1 cellular context compared by ENCODE assay signal in the genomic region with DNA sequence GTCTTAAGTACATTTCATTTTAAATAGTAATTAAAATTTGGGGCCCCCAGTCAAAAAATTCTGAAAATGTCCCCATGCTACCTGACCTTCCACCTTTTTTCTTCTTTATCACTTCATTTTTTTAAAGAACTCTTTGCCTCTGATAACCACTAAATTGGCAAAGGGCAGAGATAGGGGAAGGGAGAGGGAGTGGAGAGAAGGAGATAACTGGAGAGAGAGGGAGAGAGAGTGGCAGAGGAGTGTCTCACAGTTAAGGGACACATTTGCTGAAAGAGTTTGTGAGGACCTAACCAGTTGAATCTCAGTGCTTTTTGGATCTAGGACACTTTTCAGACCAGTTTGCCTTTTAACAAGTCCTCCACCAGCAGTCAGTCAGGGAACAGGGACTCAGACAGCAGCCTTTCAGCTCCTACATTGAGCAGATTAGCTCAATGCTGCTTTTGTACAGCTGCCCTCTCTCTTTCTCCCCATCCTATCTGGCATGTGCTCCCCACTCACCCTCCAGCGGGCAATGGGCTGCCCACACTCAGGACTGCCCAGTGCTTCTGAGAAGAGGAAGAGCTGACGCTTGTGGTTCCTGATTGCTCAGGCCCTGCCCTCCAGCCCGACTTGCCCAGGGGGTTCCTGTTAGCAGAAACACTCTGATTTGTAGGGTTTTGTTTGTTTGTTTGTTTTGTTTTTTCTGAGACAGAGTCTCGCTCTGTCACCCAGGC.
TF ChIP-seq lines count a peak whose summit lies in the region.

No MANE protein-coding gene starts in this region.

TF ChIP-seq in K562, 482 proteins besides CTCF, POLR2A, EP300 and RAD21 (continued from another document):
- TF ChIP-seq JUND (IDR thresholded peaks at IDR 0.05; ENCODE audit: borderline replicate concordance, low read depth, low read length), result no peak
- TF ChIP-seq JUND (tag; IDR thresholded peaks at IDR 0.05; ENCODE audit: borderline replicate concordance, low read depth, low read length), result no peak; the same call in 2 of the 3 replicates
- no peak for TF ChIP-seq KAT8 (IDR thresholded peaks at IDR 0.05; ENCODE audit: low read depth)
- TF ChIP-seq EZH2 (IDR thresholded peaks at IDR 0.05; ENCODE audit: borderline replicate concordance, low read depth, low read length), result no peak
- TF ChIP-seq, protein P1, sequence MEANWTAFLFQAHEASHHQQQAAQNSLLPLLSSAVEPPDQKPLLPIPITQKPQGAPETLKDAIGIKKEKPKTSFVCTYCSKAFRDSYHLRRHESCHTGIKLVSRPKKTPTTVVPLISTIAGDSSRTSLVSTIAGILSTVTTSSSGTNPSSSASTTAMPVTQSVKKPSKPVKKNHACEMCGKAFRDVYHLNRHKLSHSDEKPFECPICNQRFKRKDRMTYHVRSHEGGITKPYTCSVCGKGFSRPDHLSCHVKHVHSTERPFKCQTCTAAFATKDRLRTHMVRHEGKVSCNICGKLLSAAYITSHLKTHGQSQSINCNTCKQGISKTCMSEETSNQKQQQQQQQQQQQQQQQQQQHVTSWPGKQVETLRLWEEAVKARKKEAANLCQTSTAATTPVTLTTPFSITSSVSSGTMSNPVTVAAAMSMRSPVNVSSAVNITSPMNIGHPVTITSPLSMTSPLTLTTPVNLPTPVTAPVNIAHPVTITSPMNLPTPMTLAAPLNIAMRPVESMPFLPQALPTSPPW (CRISPR knock-in tag; IDR thresholded peaks at IDR 0.05), result 0 out of 2 replicates have a peak, but pooled peaks have one; percentile 17
- TF ChIP-seq POU5F1 (IDR thresholded peaks at IDR 0.05; ENCODE audit: borderline replicate concordance, low read depth, low read length, partially characterized antibody), result no peak
- TF ChIP-seq ZNF780A (CRISPR knock-in tag; IDR thresholded peaks at IDR 0.05), result no peak
- TF ChIP-seq, protein P2, sequence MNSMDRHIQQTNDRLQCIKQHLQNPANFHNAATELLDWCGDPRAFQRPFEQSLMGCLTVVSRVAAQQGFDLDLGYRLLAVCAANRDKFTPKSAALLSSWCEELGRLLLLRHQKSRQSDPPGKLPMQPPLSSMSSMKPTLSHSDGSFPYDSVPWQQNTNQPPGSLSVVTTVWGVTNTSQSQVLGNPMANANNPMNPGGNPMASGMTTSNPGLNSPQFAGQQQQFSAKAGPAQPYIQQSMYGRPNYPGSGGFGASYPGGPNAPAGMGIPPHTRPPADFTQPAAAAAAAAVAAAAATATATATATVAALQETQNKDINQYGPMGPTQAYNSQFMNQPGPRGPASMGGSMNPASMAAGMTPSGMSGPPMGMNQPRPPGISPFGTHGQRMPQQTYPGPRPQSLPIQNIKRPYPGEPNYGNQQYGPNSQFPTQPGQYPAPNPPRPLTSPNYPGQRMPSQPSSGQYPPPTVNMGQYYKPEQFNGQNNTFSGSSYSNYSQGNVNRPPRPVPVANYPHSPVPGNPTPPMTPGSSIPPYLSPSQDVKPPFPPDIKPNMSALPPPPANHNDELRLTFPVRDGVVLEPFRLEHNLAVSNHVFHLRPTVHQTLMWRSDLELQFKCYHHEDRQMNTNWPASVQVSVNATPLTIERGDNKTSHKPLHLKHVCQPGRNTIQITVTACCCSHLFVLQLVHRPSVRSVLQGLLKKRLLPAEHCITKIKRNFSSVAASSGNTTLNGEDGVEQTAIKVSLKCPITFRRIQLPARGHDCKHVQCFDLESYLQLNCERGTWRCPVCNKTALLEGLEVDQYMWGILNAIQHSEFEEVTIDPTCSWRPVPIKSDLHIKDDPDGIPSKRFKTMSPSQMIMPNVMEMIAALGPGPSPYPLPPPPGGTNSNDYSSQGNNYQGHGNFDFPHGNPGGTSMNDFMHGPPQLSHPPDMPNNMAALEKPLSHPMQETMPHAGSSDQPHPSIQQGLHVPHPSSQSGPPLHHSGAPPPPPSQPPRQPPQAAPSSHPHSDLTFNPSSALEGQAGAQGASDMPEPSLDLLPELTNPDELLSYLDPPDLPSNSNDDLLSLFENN (IDR thresholded peaks at IDR 0.05; ENCODE audit: low read depth in 2 of 2, low read length in 2 of 2), result no peak
- TF ChIP-seq HNRNPL (IDR thresholded peaks at IDR 0.05; ENCODE audit: low read depth, low read length), result 0 out of 2 replicates have a peak, but pooled peaks have one; percentile 38
- TF ChIP-seq, protein P3, sequence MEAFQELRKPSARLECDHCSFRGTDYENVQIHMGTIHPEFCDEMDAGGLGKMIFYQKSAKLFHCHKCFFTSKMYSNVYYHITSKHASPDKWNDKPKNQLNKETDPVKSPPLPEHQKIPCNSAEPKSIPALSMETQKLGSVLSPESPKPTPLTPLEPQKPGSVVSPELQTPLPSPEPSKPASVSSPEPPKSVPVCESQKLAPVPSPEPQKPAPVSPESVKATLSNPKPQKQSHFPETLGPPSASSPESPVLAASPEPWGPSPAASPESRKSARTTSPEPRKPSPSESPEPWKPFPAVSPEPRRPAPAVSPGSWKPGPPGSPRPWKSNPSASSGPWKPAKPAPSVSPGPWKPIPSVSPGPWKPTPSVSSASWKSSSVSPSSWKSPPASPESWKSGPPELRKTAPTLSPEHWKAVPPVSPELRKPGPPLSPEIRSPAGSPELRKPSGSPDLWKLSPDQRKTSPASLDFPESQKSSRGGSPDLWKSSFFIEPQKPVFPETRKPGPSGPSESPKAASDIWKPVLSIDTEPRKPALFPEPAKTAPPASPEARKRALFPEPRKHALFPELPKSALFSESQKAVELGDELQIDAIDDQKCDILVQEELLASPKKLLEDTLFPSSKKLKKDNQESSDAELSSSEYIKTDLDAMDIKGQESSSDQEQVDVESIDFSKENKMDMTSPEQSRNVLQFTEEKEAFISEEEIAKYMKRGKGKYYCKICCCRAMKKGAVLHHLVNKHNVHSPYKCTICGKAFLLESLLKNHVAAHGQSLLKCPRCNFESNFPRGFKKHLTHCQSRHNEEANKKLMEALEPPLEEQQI (IDR thresholded peaks at IDR 0.05), result no peak
- TF ChIP-seq, protein P4, sequence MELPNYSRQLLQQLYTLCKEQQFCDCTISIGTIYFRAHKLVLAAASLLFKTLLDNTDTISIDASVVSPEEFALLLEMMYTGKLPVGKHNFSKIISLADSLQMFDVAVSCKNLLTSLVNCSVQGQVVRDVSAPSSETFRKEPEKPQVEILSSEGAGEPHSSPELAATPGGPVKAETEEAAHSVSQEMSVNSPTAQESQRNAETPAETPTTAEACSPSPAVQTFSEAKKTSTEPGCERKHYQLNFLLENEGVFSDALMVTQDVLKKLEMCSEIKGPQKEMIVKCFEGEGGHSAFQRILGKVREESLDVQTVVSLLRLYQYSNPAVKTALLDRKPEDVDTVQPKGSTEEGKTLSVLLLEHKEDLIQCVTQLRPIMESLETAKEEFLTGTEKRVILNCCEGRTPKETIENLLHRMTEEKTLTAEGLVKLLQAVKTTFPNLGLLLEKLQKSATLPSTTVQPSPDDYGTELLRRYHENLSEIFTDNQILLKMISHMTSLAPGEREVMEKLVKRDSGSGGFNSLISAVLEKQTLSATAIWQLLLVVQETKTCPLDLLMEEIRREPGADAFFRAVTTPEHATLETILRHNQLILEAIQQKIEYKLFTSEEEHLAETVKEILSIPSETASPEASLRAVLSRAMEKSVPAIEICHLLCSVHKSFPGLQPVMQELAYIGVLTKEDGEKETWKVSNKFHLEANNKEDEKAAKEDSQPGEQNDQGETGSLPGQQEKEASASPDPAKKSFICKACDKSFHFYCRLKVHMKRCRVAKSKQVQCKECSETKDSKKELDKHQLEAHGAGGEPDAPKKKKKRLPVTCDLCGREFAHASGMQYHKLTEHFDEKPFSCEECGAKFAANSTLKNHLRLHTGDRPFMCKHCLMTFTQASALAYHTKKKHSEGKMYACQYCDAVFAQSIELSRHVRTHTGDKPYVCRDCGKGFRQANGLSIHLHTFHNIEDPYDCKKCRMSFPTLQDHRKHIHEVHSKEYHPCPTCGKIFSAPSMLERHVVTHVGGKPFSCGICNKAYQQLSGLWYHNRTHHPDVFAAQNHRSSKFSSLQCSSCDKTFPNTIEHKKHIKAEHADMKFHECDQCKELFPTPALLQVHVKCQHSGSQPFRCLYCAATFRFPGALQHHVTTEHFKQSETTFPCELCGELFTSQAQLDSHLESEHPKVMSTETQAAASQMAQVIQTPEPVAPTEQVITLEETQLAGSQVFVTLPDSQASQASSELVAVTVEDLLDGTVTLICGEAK (IDR thresholded peaks at IDR 0.05), result no peak
- TF ChIP-seq, protein P4 (CRISPR knock-in tag; IDR thresholded peaks at IDR 0.05), result no peak
- no peak for TF ChIP-seq POLR2G (IDR thresholded peaks at IDR 0.05; ENCODE audit: low read depth, low read length)
- TF ChIP-seq DPF2 (IDR thresholded peaks at IDR 0.05), result peak; percentile 68; the same call in 1 of the 2 replicates
- peak; percentile 45; the same call in 1 of the 2 replicates for TF ChIP-seq TEAD4 (IDR thresholded peaks at IDR 0.05; ENCODE audit: low read length)
- no peak for TF ChIP-seq TEAD4 (CRISPR knock-in tag; IDR thresholded peaks at IDR 0.05; ENCODE audit: borderline replicate concordance)
- TF ChIP-seq, protein P5, sequence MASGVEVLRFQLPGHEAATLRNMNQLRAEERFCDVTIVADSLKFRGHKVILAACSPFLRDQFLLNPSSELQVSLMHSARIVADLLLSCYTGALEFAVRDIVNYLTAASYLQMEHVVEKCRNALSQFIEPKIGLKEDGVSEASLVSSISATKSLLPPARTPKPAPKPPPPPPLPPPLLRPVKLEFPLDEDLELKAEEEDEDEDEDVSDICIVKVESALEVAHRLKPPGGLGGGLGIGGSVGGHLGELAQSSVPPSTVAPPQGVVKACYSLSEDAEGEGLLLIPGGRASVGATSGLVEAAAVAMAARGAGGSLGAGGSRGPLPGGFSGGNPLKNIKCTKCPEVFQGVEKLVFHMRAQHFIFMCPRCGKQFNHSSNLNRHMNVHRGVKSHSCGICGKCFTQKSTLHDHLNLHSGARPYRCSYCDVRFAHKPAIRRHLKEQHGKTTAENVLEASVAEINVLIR (CRISPR knock-in tag; IDR thresholded peaks at IDR 0.05), result no peak
- no peak for TF ChIP-seq FUS (optimal IDR thresholded peaks at IDR 0.05; ENCODE audit: low read depth, low read length)
- TF ChIP-seq, protein P6, sequence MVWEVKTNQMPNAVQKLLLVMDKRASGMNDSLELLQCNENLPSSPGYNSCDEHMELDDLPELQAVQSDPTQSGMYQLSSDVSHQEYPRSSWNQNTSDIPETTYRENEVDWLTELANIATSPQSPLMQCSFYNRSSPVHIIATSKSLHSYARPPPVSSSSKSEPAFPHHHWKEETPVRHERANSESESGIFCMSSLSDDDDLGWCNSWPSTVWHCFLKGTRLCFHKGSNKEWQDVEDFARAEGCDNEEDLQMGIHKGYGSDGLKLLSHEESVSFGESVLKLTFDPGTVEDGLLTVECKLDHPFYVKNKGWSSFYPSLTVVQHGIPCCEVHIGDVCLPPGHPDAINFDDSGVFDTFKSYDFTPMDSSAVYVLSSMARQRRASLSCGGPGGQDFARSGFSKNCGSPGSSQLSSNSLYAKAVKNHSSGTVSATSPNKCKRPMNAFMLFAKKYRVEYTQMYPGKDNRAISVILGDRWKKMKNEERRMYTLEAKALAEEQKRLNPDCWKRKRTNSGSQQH (CRISPR knock-in tag; IDR thresholded peaks at IDR 0.05), result 0 out of 2 replicates have a peak, but pooled peaks have one; percentile 42
- TF ChIP-seq, protein P7, sequence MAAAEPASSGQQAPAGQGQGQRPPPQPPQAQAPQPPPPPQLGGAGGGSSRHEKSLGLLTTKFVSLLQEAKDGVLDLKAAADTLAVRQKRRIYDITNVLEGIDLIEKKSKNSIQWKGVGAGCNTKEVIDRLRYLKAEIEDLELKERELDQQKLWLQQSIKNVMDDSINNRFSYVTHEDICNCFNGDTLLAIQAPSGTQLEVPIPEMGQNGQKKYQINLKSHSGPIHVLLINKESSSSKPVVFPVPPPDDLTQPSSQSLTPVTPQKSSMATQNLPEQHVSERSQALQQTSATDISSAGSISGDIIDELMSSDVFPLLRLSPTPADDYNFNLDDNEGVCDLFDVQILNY (CRISPR knock-in tag; IDR thresholded peaks at IDR 0.05), result no peak
- no peak for TF ChIP-seq SMAD3 (CRISPR knock-in tag; conservative IDR thresholded peaks at IDR 0.05)
- TF ChIP-seq DMBX1 (CRISPR knock-in tag; IDR thresholded peaks at IDR 0.05; ENCODE audit: borderline replicate concordance), result no peak
- peak; percentile 79 for TF ChIP-seq CBFA2T3 (IDR thresholded peaks at IDR 0.05)
- TF ChIP-seq SETDB1 (IDR thresholded peaks at IDR 0.05; ENCODE audit: low read length), result no peak
- TF ChIP-seq RBM15 (IDR thresholded peaks at IDR 0.05; ENCODE audit: insufficient read depth, low read length), result no peak
- TF ChIP-seq KLF16 (IDR thresholded peaks at IDR 0.05), result no peak
- 0 out of 2 replicates have a peak, but pooled peaks have one; percentile 30 for TF ChIP-seq SMARCE1 (IDR thresholded peaks at IDR 0.05)
- peak; percentile 55; the same call in 1 of the 2 replicates for TF ChIP-seq TAL1 (IDR thresholded peaks at IDR 0.05)
- TF ChIP-seq ZNF384 (IDR thresholded peaks at IDR 0.05; ENCODE audit: low read depth, low read length), result peak; percentile 14; the same call in 1 of the 2 replicates
- 0 out of 4 replicates have a peak, but pooled peaks of 1 of the 2 experiments have one; percentile 19 for TF ChIP-seq HDAC1 (IDR thresholded peaks at IDR 0.05)
- 0 out of 4 replicates have a peak, but pooled peaks of 1 of the 2 experiments have one; percentile 26 for TF ChIP-seq TRIM24 (IDR thresholded peaks at IDR 0.05)
- no peak for TF ChIP-seq PTTG1 (tag; IDR thresholded peaks at IDR 0.05; ENCODE audit: low read depth)
